ENCODE assay signal across 8 cellular contexts in the genomic region with DNA sequence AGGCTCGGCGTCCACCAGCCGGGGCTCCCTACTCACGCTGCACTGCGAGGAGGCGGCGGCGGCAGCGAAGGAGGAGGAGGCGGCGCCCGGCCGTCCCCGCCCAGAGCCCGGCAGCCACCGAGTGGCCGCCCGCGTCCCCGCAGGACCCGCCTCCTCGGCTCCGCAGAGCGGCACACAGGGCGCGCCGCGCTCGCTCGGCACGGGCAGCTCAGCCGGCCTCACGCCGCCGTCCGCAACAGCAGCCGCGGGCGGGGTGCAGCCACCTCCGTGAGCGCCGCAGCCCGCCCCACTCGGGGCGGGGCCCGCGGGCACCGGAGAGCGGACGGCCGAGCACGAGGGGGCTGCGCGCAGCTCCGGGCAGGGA. TPM values are rescaled to one million over a fixed set of nuclear protein-coding genes. Genes with fewer than 3 reads are reported as not detected.
DNase-seq lines count a peak whose midpoint lies in the region; ATAC-seq lines count a peak whose summit lies in the region.

A gene (minus strand): TSS at position 46 of the 364 bp plus-strand sequence. CDS start 52,952 bp downstream, outside the sequence.

- peak; percentile 85 for DNase-seq in AG08395 (ENCODE audit: low spot score)
- peak; percentile 71 to 91 for DNase-seq in NCI-H446 (lab: John Stamatoyannopoulos, UW)
- DNase-seq in activated CD4-positive, alpha-beta T cell treated with anti-CD3 and anti-CD28 coated beads for 4 hours, result peak; percentile 71 to 79
- peak; percentile 88 to 91 for DNase-seq in left colon
- DNase-seq in stimulated activated CD4-positive, alpha-beta T cell treated with anti-CD3 and anti-CD28 coated beads, Interleukin-2, amount 100 ng/mL, for 24 hours, result peak; percentile 78 to 83

- intact Hi-C loops in left colon (cut with DNase I, micrococcal nuclease), result no loop called here

- ATAC-seq in GM18870 (IDR thresholded peaks at IDR 0.05; ENCODE audit: unreplicated experiment) (peak; percentile 40), HG03108 (IDR thresholded peaks at IDR 0.05; ENCODE audit: unreplicated experiment) (peak; percentile 55), left colon (peak; percentile 76)

- peak within 1 kb of the TSS; percentile 97 for H3K27ac ChIP-seq in cingulate gyrus (ENCODE audit: low read depth, low read length)

RNA-seq across cellular contexts. Expression of the gene that starts here (rescaled TPM):
- 100 to 1,000 TPM in 1 of 2 donors, 10 to 100 TPM in 1; 57.5 to 105 TPM for total RNA-seq in left colon

Comparison
In these comparisons a context has a peak if more than half of its experiments do, and no peak if none do; other contexts are left out.
1. Peak in every context shown above with its lines: DNase-seq, ATAC-seq and H3K27ac ChIP-seq.